Comparison of ENCODE assay signal across 23 cellular contexts in genomic region chr11:133718831-133719230, GRCh38.
DNase-seq lines count a peak whose midpoint lies in the region; ATAC-seq, FAIRE-seq and TF ChIP-seq lines count a peak whose summit lies in the region.
"Had no signal": no experiment of that assay in that cellular context is flagged by ENCODE, and none has a peak within 500 bp of the region (broad histone marks: within the 10 kb centered on the region; RNA-seq: fewer than 3 reads in every experiment).

No MANE protein-coding gene starts in this region.

- H3K9me3 Mint-ChIP-seq in astrocyte (ENCODE audit: unreplicated experiment) (no peaks in the 10 kb centered on the region), glutamatergic neuron (ENCODE audit: unreplicated experiment) (peaks cover 4% of the 10 kb centered on the region), osteocyte (ENCODE audit: unreplicated experiment) (no peaks in the 10 kb centered on the region)
- H3K9me3 Mint-ChIP-seq: CD4-positive, alpha-beta T cell; CD8-positive, alpha-beta T cell had no signal

- H3K4me1 Mint-ChIP-seq in astrocyte (ENCODE audit: low read depth, unreplicated experiment) (peaks cover 30% of the 10 kb centered on the region), glutamatergic neuron (ENCODE audit: low read depth, unreplicated experiment) (peaks cover 10% of the 10 kb centered on the region), osteocyte (ENCODE audit: unreplicated experiment) (no peaks in the 10 kb centered on the region)
- H3K4me1 Mint-ChIP-seq: B cell had no signal

- no peaks in the 10 kb centered on the region for H3F3A ChIP-seq in smooth muscle cell (ENCODE audit: low read depth)

- H3K27me3 ChIP-seq in astrocyte (ENCODE audit: insufficient read depth, low read length) (no peaks in the 10 kb centered on the region), smooth muscle cell (ENCODE audit: low read depth) (no peaks in the 10 kb centered on the region)
- H3K27me3 ChIP-seq: BLaER1 treated with 17β-estradiol and CSF1 and Interleukin-3, amounts not matched to agents 10 nM and 100 nM had no signal

- no peak overlapping the region for H3K4me2 ChIP-seq in astrocyte (ENCODE audit: low read length)
- no peak overlapping the region for H3K4me2 ChIP-seq in smooth muscle cell
- H3K4me2 ChIP-seq: A549; BLaER1 treated with 17β-estradiol and CSF1 and Interleukin-3, amounts not matched to agents 10 nM and 100 nM had no signal

- H4K20me1 ChIP-seq in astrocyte (ENCODE audit: insufficient read depth, low read length): no peaks in the 10 kb centered on the region
- no peaks in the 10 kb centered on the region for H4K20me1 ChIP-seq in smooth muscle cell (ENCODE audit: low read depth)
- H4K20me1 ChIP-seq: BLaER1 treated with 17β-estradiol and CSF1 and Interleukin-3, amounts not matched to agents 10 nM and 100 nM had no signal

- no peaks in the 10 kb centered on the region for H3K79me2 ChIP-seq in astrocyte (ENCODE audit: insufficient read depth, low read length)
- no peaks in the 10 kb centered on the region for H3K79me2 ChIP-seq in smooth muscle cell (ENCODE audit: low read depth)

- H3K27ac ChIP-seq in astrocyte (ENCODE audit: low read depth, low read length) (no peak overlapping the region), smooth muscle cell (ENCODE audit: low read depth) (peak overlapping the region; percentile 81)
- H3K27ac ChIP-seq: 22Rv1; A549; BLaER1 treated with 17β-estradiol and CSF1 and Interleukin-3, amounts not matched to agents 10 nM and 100 nM; C4-2B had no signal

- H3K9ac ChIP-seq in astrocyte (ENCODE audit: low read length) (no peak overlapping the region), smooth muscle cell (ENCODE audit: low read depth) (no peak overlapping the region)
- H3K9ac ChIP-seq: BLaER1 treated with 17β-estradiol and CSF1 and Interleukin-3, amounts not matched to agents 10 nM and 100 nM had no signal

- DNase-seq in astrocyte (ENCODE audit: low read depth) (no peak), glutamatergic neuron (no peak), osteocyte (ENCODE audit: extremely low spot score, unreplicated experiment) (peak; percentile 75), smooth muscle cell (lab: John Stamatoyannopoulos, UW; ENCODE audit: unreplicated experiment) (no peak), cerebellar cortex (ENCODE audit: low spot score) (no peak)
- no peak for DNase-seq in stimulated activated CD4-positive, alpha-beta T cell treated with anti-CD3 and anti-CD28 coated beads, Interleukin-4, amount 100 ng/mL, for 24 hours
- DNase-seq: AML-193; Caco-2; Calu3; CD4-positive, alpha-beta T cell; CD8-positive, alpha-beta T cell; DMS79 treated with DMSO at 0.1 percent for 48 hours; GF-D8 had no signal

- H3K4me1 ChIP-seq in astrocyte (ENCODE audit: insufficient read depth, low read length) (no peaks in the 10 kb centered on the region), smooth muscle cell (ENCODE audit: low read depth) (peaks cover 13% of the 10 kb centered on the region)
- H3K4me1 ChIP-seq: A549, Caco-2 had no signal

- peak overlapping the region; percentile 58 for H3K27ac Mint-ChIP-seq in astrocyte (ENCODE audit: unreplicated experiment)
- H3K27ac Mint-ChIP-seq in glutamatergic neuron (ENCODE audit: unreplicated experiment): peak overlapping the region; percentile 8
- no peak overlapping the region for H3K27ac Mint-ChIP-seq in osteocyte (ENCODE audit: unreplicated experiment)
- H3K27ac Mint-ChIP-seq: B cell; CD4-positive, alpha-beta T cell; CD8-positive, alpha-beta T cell had no signal

- TF ChIP-seq CTCF in astrocyte (IDR thresholded peaks at IDR 0.05; ENCODE audit: insufficient read depth, low read depth, low read length) (no peak), glutamatergic neuron (IDR thresholded peaks at IDR 0.05; ENCODE audit: partially characterized antibody, unreplicated experiment) (no peak), osteocyte (IDR thresholded peaks at IDR 0.05) (no peak), smooth muscle cell (IDR thresholded peaks at IDR 0.05; ENCODE audit: borderline replicate concordance, insufficient read depth, poor library complexity, severe bottlenecking) (no peak)

- FAIRE-seq in astrocyte (lab: Jason Lieb, UNC): no peak
- FAIRE-seq: A549, D721Med, G401.6, GM12891, GM19239 had no signal

- ATAC-seq in HG02852 (IDR thresholded peaks at IDR 0.05; ENCODE audit: unreplicated experiment): no peak
- ATAC-seq: A549; CD8-positive, alpha-beta T cell had no signal

- H3K4me3 ChIP-seq in astrocyte (ENCODE audit: insufficient read depth, low read depth, low read length): no peak overlapping the region
- no peak overlapping the region for H3K4me3 ChIP-seq in smooth muscle cell
- H3K4me3 ChIP-seq: A549; BLaER1 treated with 17β-estradiol and CSF1 and Interleukin-3, amounts not matched to agents 10 nM and 100 nM had no signal

- H3K4me3 Mint-ChIP-seq in astrocyte (ENCODE audit: unreplicated experiment) (no peak overlapping the region), glutamatergic neuron (ENCODE audit: unreplicated experiment) (no peak overlapping the region), osteocyte (ENCODE audit: unreplicated experiment) (no peak overlapping the region)
- H3K4me3 Mint-ChIP-seq: B cell; CD4-positive, alpha-beta T cell; CD8-positive, alpha-beta T cell had no signal

- H3K36me3 ChIP-seq in astrocyte (ENCODE audit: insufficient read depth, low read length) (no peaks in the 10 kb centered on the region), smooth muscle cell (ENCODE audit: low read depth) (no peaks in the 10 kb centered on the region)
- H3K36me3 ChIP-seq: BLaER1 treated with 17β-estradiol and CSF1 and Interleukin-3, amounts not matched to agents 10 nM and 100 nM had no signal

- H3K27me3 Mint-ChIP-seq in astrocyte (ENCODE audit: low read depth, unreplicated experiment) (peaks cover 8% of the 10 kb centered on the region), glutamatergic neuron (ENCODE audit: unreplicated experiment) (peaks cover 2% of the 10 kb centered on the region), osteocyte (ENCODE audit: unreplicated experiment) (no peaks in the 10 kb centered on the region)
- H3K27me3 Mint-ChIP-seq: B cell had no signal

- 65% methylated on average over 5 of the region's 5 CpGs for WGBS in smooth muscle cell (ENCODE audit: low lambda C conversion rate)

- H2AFZ ChIP-seq in astrocyte (ENCODE audit: low read depth, low read length): no peak overlapping the region
- H2AFZ ChIP-seq in smooth muscle cell (ENCODE audit: low read depth): no peak overlapping the region

- H3K9me3 ChIP-seq in astrocyte (ENCODE audit: insufficient read depth, low read depth, low read length) (no peaks in the 10 kb centered on the region), smooth muscle cell (replicated peaks; ENCODE audit: low read depth) (no peaks in the 10 kb centered on the region)
- H3K9me3 ChIP-seq: A549; BLaER1 treated with 17β-estradiol and CSF1 and Interleukin-3, amounts not matched to agents 10 nM and 100 nM; Caco-2 had no signal

- H3K36me3 Mint-ChIP-seq in astrocyte (ENCODE audit: low read depth, unreplicated experiment) (no peaks in the 10 kb centered on the region), glutamatergic neuron (ENCODE audit: unreplicated experiment) (no peaks in the 10 kb centered on the region), osteocyte (ENCODE audit: unreplicated experiment) (no peaks in the 10 kb centered on the region)
- H3K36me3 Mint-ChIP-seq: CD8-positive, alpha-beta T cell had no signal
